ENCODE assay signal across 10 cellular contexts in the genomic region with DNA sequence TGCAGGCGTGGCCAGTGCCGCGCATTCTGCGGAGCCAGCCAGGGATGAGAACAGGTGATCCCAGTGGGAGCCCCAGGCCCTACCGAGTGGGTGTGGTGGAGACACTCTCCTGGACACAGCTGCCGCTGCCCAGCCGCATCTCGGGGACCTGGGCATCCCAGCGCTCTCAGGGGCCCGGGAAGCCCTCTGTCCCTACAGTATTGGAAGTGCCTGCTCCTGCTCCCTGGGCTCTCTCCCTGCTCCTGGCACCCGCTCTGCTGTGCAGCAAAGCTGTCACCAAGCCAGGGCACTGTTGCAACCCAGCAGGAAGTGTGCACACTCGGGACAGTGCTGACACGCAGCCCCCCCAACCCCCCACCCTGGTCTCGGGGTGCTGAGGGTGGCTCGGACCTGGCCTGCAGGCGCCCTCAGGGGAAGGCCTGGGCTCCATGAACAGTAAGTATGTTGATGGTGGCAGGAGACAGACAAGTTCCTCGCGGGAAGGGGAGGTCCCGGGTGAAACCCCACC.
"Had no signal": no experiment of that assay in that cellular context is flagged by ENCODE, and none has a peak within 500 bp of the region (broad histone marks: within the 10 kb centered on the region; RNA-seq: fewer than 3 reads in every experiment).

No MANE protein-coding gene starts in this region.

- H3K27ac ChIP-seq: dorsolateral prefrontal cortex, esophagus muscularis mucosa, left ventricle myocardium inferior, ovary had no signal

- H3K27ac Mint-ChIP-seq: activated CD4-positive, alpha-beta T cell treated with anti-CD3 and anti-CD28 coated beads, Interleukin-2, amount 10 ng/mL, durations not matched to agents 24 days and 14 days; activated naive CD8-positive, alpha-beta T cell; stimulated activated naive B cell treated with anti-CD40 and anti-IgM and Interleukin-4, amounts not matched to agents 10 μg/mL and 1 μg/mL and 100 μg/mL, for 72 hours had no signal

- H3K4me3 Mint-ChIP-seq: activated CD4-positive, alpha-beta T cell treated with anti-CD3 and anti-CD28 coated beads, Interleukin-2, amount 10 ng/mL, durations not matched to agents 24 days and 14 days; activated naive CD8-positive, alpha-beta T cell; neural crest cell; stimulated activated naive B cell treated with anti-CD40 and anti-IgM and Interleukin-4, amounts not matched to agents 10 μg/mL and 1 μg/mL and 100 μg/mL, for 72 hours had no signal

- DNase-seq: activated CD4-positive, alpha-beta T cell treated with anti-CD3 and anti-CD28 coated beads, Interleukin-2, amount 10 ng/mL, durations not matched to agents 24 days and 14 days; activated T-cell treated with anti-CD3 and anti-CD28 coated beads for 4 hours; left ventricle myocardium inferior; stimulated activated naive B cell treated with anti-CD40 and anti-IgM and Interleukin-4, amounts not matched to agents 10 μg/mL and 1 μg/mL and 100 μg/mL, for 72 hours had no signal

- H3K27me3 Mint-ChIP-seq: activated CD4-positive, alpha-beta T cell treated with anti-CD3 and anti-CD28 coated beads, Interleukin-2, amount 10 ng/mL, durations not matched to agents 24 days and 14 days; activated naive CD8-positive, alpha-beta T cell; stimulated activated naive B cell treated with anti-CD40 and anti-IgM and Interleukin-4, amounts not matched to agents 10 μg/mL and 1 μg/mL and 100 μg/mL, for 72 hours had no signal

- H3K4me1 ChIP-seq: esophagus muscularis mucosa, left ventricle myocardium inferior had no signal

- H3K9me3 ChIP-seq: ovary had no signal

- H3K36me3 Mint-ChIP-seq: activated naive CD8-positive, alpha-beta T cell; stimulated activated naive B cell treated with anti-CD40 and anti-IgM and Interleukin-4, amounts not matched to agents 10 μg/mL and 1 μg/mL and 100 μg/mL, for 72 hours had no signal

- H3K4me1 Mint-ChIP-seq: activated CD4-positive, alpha-beta T cell treated with anti-CD3 and anti-CD28 coated beads, Interleukin-2, amount 10 ng/mL, durations not matched to agents 24 days and 14 days; neural crest cell; stimulated activated naive B cell treated with anti-CD40 and anti-IgM and Interleukin-4, amounts not matched to agents 10 μg/mL and 1 μg/mL and 100 μg/mL, for 72 hours had no signal

- H3K27me3 ChIP-seq: dorsolateral prefrontal cortex, esophagus muscularis mucosa, ovary had no signal

- H3K4me3 ChIP-seq: dorsolateral prefrontal cortex, esophagus muscularis mucosa, left ventricle myocardium inferior, ovary, smooth muscle cell had no signal

- H3K36me3 ChIP-seq: esophagus muscularis mucosa, left ventricle myocardium inferior, ovary had no signal

- H3K9me3 Mint-ChIP-seq: activated CD4-positive, alpha-beta T cell treated with anti-CD3 and anti-CD28 coated beads, Interleukin-2, amount 10 ng/mL, durations not matched to agents 24 days and 14 days had no signal
